In genomic region chr5:112965733-112966306, GRCh38 we compare ENCODE assay signal across 17 cellular contexts. TPM values are rescaled to one million over a fixed set of nuclear protein-coding genes. Genes with fewer than 3 reads are reported as not detected.
DNase-seq lines count a peak whose midpoint lies in the region; ATAC-seq and TF ChIP-seq lines count a peak whose summit lies in the region.
"Had no signal": no experiment of that assay in that cellular context is flagged by ENCODE, and none has a peak within 500 bp of the region (broad histone marks: within the 10 kb centered on the region; RNA-seq: fewer than 3 reads in every experiment).

No MANE protein-coding gene starts in this region.

- intact Hi-C loops in activated CD8-positive, alpha-beta T cell treated with anti-CD3 and anti-CD28 coated beads for 36 hours (cut with micrococcal nuclease): loop anchor here (10.0 kb wide), 1 partner anchor 81 kb away; no protein-coding TSS in a partner anchor

- no peak overlapping the region for H3K27ac ChIP-seq in coronary artery
- H3K27ac ChIP-seq: A549; BLaER1 treated with 17β-estradiol and CSF1 and Interleukin-3, amounts not matched to agents 10 nM and 100 nM had no signal

- POLR2A ChIA-PET in activated CD8-positive, alpha-beta T cell treated with anti-CD3 and anti-CD28 coated beads for 36 hours (lab: Charles Lee): interaction anchor here (0.8 kb wide), 1 partner anchor 13 kb away, joined by 3 read pairs; no protein-coding TSS in a partner anchor
- POLR2A ChIA-PET in activated CD8-positive, alpha-beta T cell treated with anti-CD3 and anti-CD28 coated beads, Interleukin-2, amount 10 ng/mL, durations not matched to agents 7 days and 5 days (lab: Charles Lee): interaction anchor here (1.8 kb wide), 1 partner anchor 11 kb away, joined by 6 read pairs; the partner anchor contains the start of gene DCP2

- H3K27ac Mint-ChIP-seq in activated CD8-positive, alpha-beta T cell treated with anti-CD3 and anti-CD28 coated beads for 36 hours: peak overlapping the region; percentile 45
- no peak overlapping the region for H3K27ac Mint-ChIP-seq in activated CD8-positive, alpha-beta T cell treated with anti-CD3 and anti-CD28 coated beads, Interleukin-2, amount 10 ng/mL, durations not matched to agents 7 days and 5 days
- peak overlapping the region; percentile 22 for H3K27ac Mint-ChIP-seq in activated naive CD8-positive, alpha-beta T cell
- no peak overlapping the region for H3K27ac Mint-ChIP-seq in activated naive CD8-positive, alpha-beta T cell treated with anti-CD3 and anti-CD28 coated beads for 36 hours
- H3K27ac Mint-ChIP-seq in T-helper 1 cell treated with Interleukin-12 subunit alpha and Interleukin-12 subunit beta and Interleukin-4 antibody, amounts not matched to agents 30 μg/mL and 1 μg/mL, for 36 hours: peak overlapping the region; percentile 22
- peak overlapping the region; percentile 54 for H3K27ac Mint-ChIP-seq in activated naive CD8-positive, alpha-beta T cell treated with anti-CD3 and anti-CD28 coated beads, Interleukin-2, amount 50 U/mL, for 24 hours

- H3K27me3 Mint-ChIP-seq in activated CD8-positive, alpha-beta T cell treated with anti-CD3 and anti-CD28 coated beads for 36 hours: no peaks in the 10 kb centered on the region
- H3K27me3 Mint-ChIP-seq in activated CD8-positive, alpha-beta T cell treated with anti-CD3 and anti-CD28 coated beads, Interleukin-2, amount 10 ng/mL, durations not matched to agents 7 days and 5 days (ENCODE audit: low read depth): no peaks in the 10 kb centered on the region
- no peaks in the 10 kb centered on the region for H3K27me3 Mint-ChIP-seq in activated naive CD8-positive, alpha-beta T cell
- H3K27me3 Mint-ChIP-seq in activated naive CD8-positive, alpha-beta T cell treated with anti-CD3 and anti-CD28 coated beads for 36 hours: no peaks in the 10 kb centered on the region
- no peaks in the 10 kb centered on the region for H3K27me3 Mint-ChIP-seq in T-helper 1 cell treated with Interleukin-12 subunit alpha and Interleukin-12 subunit beta and Interleukin-4 antibody, amounts not matched to agents 30 μg/mL and 1 μg/mL, for 36 hours (ENCODE audit: low read depth)
- H3K27me3 Mint-ChIP-seq in activated naive CD8-positive, alpha-beta T cell treated with anti-CD3 and anti-CD28 coated beads, Interleukin-2, amount 50 U/mL, for 24 hours: no peaks in the 10 kb centered on the region

- H3K9me3 Mint-ChIP-seq in activated CD8-positive, alpha-beta T cell treated with anti-CD3 and anti-CD28 coated beads for 36 hours: no peaks in the 10 kb centered on the region
- no peaks in the 10 kb centered on the region for H3K9me3 Mint-ChIP-seq in activated CD8-positive, alpha-beta T cell treated with anti-CD3 and anti-CD28 coated beads, Interleukin-2, amount 10 ng/mL, durations not matched to agents 7 days and 5 days (ENCODE audit: insufficient read depth)
- no peaks in the 10 kb centered on the region for H3K9me3 Mint-ChIP-seq in activated naive CD8-positive, alpha-beta T cell (ENCODE audit: low read depth)
- no peaks in the 10 kb centered on the region for H3K9me3 Mint-ChIP-seq in activated naive CD8-positive, alpha-beta T cell treated with anti-CD3 and anti-CD28 coated beads for 36 hours
- no peaks in the 10 kb centered on the region for H3K9me3 Mint-ChIP-seq in T-helper 1 cell treated with Interleukin-12 subunit alpha and Interleukin-12 subunit beta and Interleukin-4 antibody, amounts not matched to agents 30 μg/mL and 1 μg/mL, for 36 hours
- H3K9me3 Mint-ChIP-seq in activated naive CD8-positive, alpha-beta T cell treated with anti-CD3 and anti-CD28 coated beads, Interleukin-2, amount 50 U/mL, for 24 hours: no peaks in the 10 kb centered on the region

- CTCF ChIA-PET in activated CD8-positive, alpha-beta T cell treated with anti-CD3 and anti-CD28 coated beads for 36 hours (lab: Charles Lee): interaction anchor here (1.0 to 4.8 kb wide), 2 partner anchors 10 to 45 kb away, joined by 3 to 34 read pairs; partner anchors contain the start of gene DCP2
- CTCF ChIA-PET in activated CD8-positive, alpha-beta T cell treated with anti-CD3 and anti-CD28 coated beads, Interleukin-2, amount 10 ng/mL, durations not matched to agents 7 days and 5 days (lab: Charles Lee): interaction anchor here (1.0 to 8.1 kb wide), 5 partner anchors 9 to 364 kb away, joined by 3 to 47 read pairs (median 4); partner anchors contain the start of genes DCP2 and REEP5

- H3K4me3 ChIP-seq in coronary artery: no peak overlapping the region
- H3K4me3 ChIP-seq: A549; BLaER1 treated with 17β-estradiol and CSF1 and Interleukin-3, amounts not matched to agents 10 nM and 100 nM had no signal

- no peak for ATAC-seq in activated CD8-positive, alpha-beta T cell treated with anti-CD3 and anti-CD28 coated beads for 36 hours
- ATAC-seq in activated CD8-positive, alpha-beta T cell treated with anti-CD3 and anti-CD28 coated beads, Interleukin-2, amount 10 ng/mL, durations not matched to agents 7 days and 5 days: no peak
- ATAC-seq in activated naive CD8-positive, alpha-beta T cell treated with anti-CD3 and anti-CD28 coated beads, Interleukin-2, amount 50 U/mL, for 24 hours: peak; percentile 17
- ATAC-seq in GM18511 (IDR thresholded peaks at IDR 0.05; ENCODE audit: unreplicated experiment): no peak
- ATAC-seq: A549 had no signal

- no peak for TF ChIP-seq CTCF in activated CD8-positive, alpha-beta T cell treated with anti-CD3 and anti-CD28 coated beads for 36 hours (IDR thresholded peaks at IDR 0.05)
- TF ChIP-seq CTCF in coronary artery (IDR thresholded peaks at IDR 0.05): no peak

- no peak overlapping the region for H3K4me3 Mint-ChIP-seq in activated CD8-positive, alpha-beta T cell treated with anti-CD3 and anti-CD28 coated beads for 36 hours
- no peak overlapping the region for H3K4me3 Mint-ChIP-seq in activated CD8-positive, alpha-beta T cell treated with anti-CD3 and anti-CD28 coated beads, Interleukin-2, amount 10 ng/mL, durations not matched to agents 7 days and 5 days
- no peak overlapping the region for H3K4me3 Mint-ChIP-seq in activated naive CD8-positive, alpha-beta T cell
- no peak overlapping the region for H3K4me3 Mint-ChIP-seq in activated naive CD8-positive, alpha-beta T cell treated with anti-CD3 and anti-CD28 coated beads for 36 hours
- H3K4me3 Mint-ChIP-seq in T-helper 1 cell treated with Interleukin-12 subunit alpha and Interleukin-12 subunit beta and Interleukin-4 antibody, amounts not matched to agents 30 μg/mL and 1 μg/mL, for 36 hours: no peak overlapping the region
- H3K4me3 Mint-ChIP-seq in activated naive CD8-positive, alpha-beta T cell treated with anti-CD3 and anti-CD28 coated beads, Interleukin-2, amount 50 U/mL, for 24 hours: no peak overlapping the region

- no peak for DNase-seq in activated CD8-positive, alpha-beta T cell treated with anti-CD3 and anti-CD28 coated beads for 36 hours
- no peak for DNase-seq in activated CD8-positive, alpha-beta T cell treated with anti-CD3 and anti-CD28 coated beads, Interleukin-2, amount 10 ng/mL, durations not matched to agents 7 days and 5 days
- no peak for DNase-seq in activated naive CD8-positive, alpha-beta T cell treated with anti-CD3 and anti-CD28 coated beads for 36 hours
- DNase-seq in activated naive CD8-positive, alpha-beta T cell treated with anti-CD3 and anti-CD28 coated beads, Interleukin-2, amount 50 U/mL, for 24 hours: no peak
- no peak for DNase-seq in coronary artery (ENCODE audit: low spot score)
- DNase-seq: DMS79 treated with DMSO at 0.1 percent for 48 hours, HCEC 1CT, NCI-H1048, NCI-H1436 treated with DMSO at 0.1 percent for 48 hours, NCI-H2081, NCI-H510A treated with DMSO at 0.1 percent for 48 hours, NCI-H82 had no signal

- H3K4me1 Mint-ChIP-seq in activated CD8-positive, alpha-beta T cell treated with anti-CD3 and anti-CD28 coated beads for 36 hours (ENCODE audit: low read depth): peaks cover 27% of the 10 kb centered on the region
- peaks cover 24% of the 10 kb centered on the region for H3K4me1 Mint-ChIP-seq in activated CD8-positive, alpha-beta T cell treated with anti-CD3 and anti-CD28 coated beads, Interleukin-2, amount 10 ng/mL, durations not matched to agents 7 days and 5 days (ENCODE audit: low read depth)
- H3K4me1 Mint-ChIP-seq in activated naive CD8-positive, alpha-beta T cell (ENCODE audit: low read depth): peaks cover 15% of the 10 kb centered on the region
- peaks cover 20% of the 10 kb centered on the region for H3K4me1 Mint-ChIP-seq in activated naive CD8-positive, alpha-beta T cell treated with anti-CD3 and anti-CD28 coated beads for 36 hours
- H3K4me1 Mint-ChIP-seq in T-helper 1 cell treated with Interleukin-12 subunit alpha and Interleukin-12 subunit beta and Interleukin-4 antibody, amounts not matched to agents 30 μg/mL and 1 μg/mL, for 36 hours (ENCODE audit: low read depth): peaks cover 32% of the 10 kb centered on the region
- peaks cover 29% of the 10 kb centered on the region for H3K4me1 Mint-ChIP-seq in activated naive CD8-positive, alpha-beta T cell treated with anti-CD3 and anti-CD28 coated beads, Interleukin-2, amount 50 U/mL, for 24 hours

- no peaks in the 10 kb centered on the region for H3K36me3 Mint-ChIP-seq in activated CD8-positive, alpha-beta T cell treated with anti-CD3 and anti-CD28 coated beads for 36 hours (ENCODE audit: low read depth)
- H3K36me3 Mint-ChIP-seq in activated CD8-positive, alpha-beta T cell treated with anti-CD3 and anti-CD28 coated beads, Interleukin-2, amount 10 ng/mL, durations not matched to agents 7 days and 5 days (ENCODE audit: low read depth): no peaks in the 10 kb centered on the region
- H3K36me3 Mint-ChIP-seq in activated naive CD8-positive, alpha-beta T cell: no peaks in the 10 kb centered on the region
- no peaks in the 10 kb centered on the region for H3K36me3 Mint-ChIP-seq in activated naive CD8-positive, alpha-beta T cell treated with anti-CD3 and anti-CD28 coated beads for 36 hours
- H3K36me3 Mint-ChIP-seq in T-helper 1 cell treated with Interleukin-12 subunit alpha and Interleukin-12 subunit beta and Interleukin-4 antibody, amounts not matched to agents 30 μg/mL and 1 μg/mL, for 36 hours (ENCODE audit: low read depth): no peaks in the 10 kb centered on the region
- H3K36me3 Mint-ChIP-seq in activated naive CD8-positive, alpha-beta T cell treated with anti-CD3 and anti-CD28 coated beads, Interleukin-2, amount 50 U/mL, for 24 hours (ENCODE audit: low read depth): no peaks in the 10 kb centered on the region

RNA-seq across cellular contexts. Expression of gene DCP2, which starts 10.8 kb away (rescaled TPM):
- total RNA-seq in activated CD8-positive, alpha-beta T cell treated with anti-CD3 and anti-CD28 coated beads for 36 hours: 10 to 100 TPM; 88.9 to 91.0 TPM
- total RNA-seq in activated CD8-positive, alpha-beta T cell treated with anti-CD3 and anti-CD28 coated beads, Interleukin-2, amount 10 ng/mL, durations not matched to agents 7 days and 5 days: 100 to 1,000 TPM; 119 to 128 TPM
- 10 to 100 TPM; 78.0 to 78.7 TPM for total RNA-seq in activated naive CD8-positive, alpha-beta T cell treated with anti-CD3 and anti-CD28 coated beads for 36 hours

RNA-seq across cellular contexts. Expression of gene REEP5, which starts 43.8 kb away (rescaled TPM):
- total RNA-seq in activated CD8-positive, alpha-beta T cell treated with anti-CD3 and anti-CD28 coated beads for 36 hours: 10 to 100 TPM; 38.0 to 40.6 TPM
- 10 to 100 TPM; 77.6 to 85.0 TPM for total RNA-seq in activated CD8-positive, alpha-beta T cell treated with anti-CD3 and anti-CD28 coated beads, Interleukin-2, amount 10 ng/mL, durations not matched to agents 7 days and 5 days
- total RNA-seq in activated naive CD8-positive, alpha-beta T cell treated with anti-CD3 and anti-CD28 coated beads for 36 hours: 10 to 100 TPM; 40.0 to 45.3 TPM

Comparison
In these comparisons a context has a peak if more than half of its experiments do, and no peak if none do; other contexts are left out.
1. H3K27ac Mint-ChIP-seq: peak in activated CD8-positive, alpha-beta T cell treated with anti-CD3 and anti-CD28 coated beads for 36 hours (single experiment), activated naive CD8-positive, alpha-beta T cell (single experiment), T-helper 1 cell treated with Interleukin-12 subunit alpha and Interleukin-12 subunit beta and Interleukin-4 antibody, amounts not matched to agents 30 μg/mL and 1 μg/mL, for 36 hours (single experiment) and activated naive CD8-positive, alpha-beta T cell treated with anti-CD3 and anti-CD28 coated beads, Interleukin-2, amount 50 U/mL, for 24 hours (single experiment); none in activated CD8-positive, alpha-beta T cell treated with anti-CD3 and anti-CD28 coated beads, Interleukin-2, amount 10 ng/mL, durations not matched to agents 7 days and 5 days (single experiment) and activated naive CD8-positive, alpha-beta T cell treated with anti-CD3 and anti-CD28 coated beads for 36 hours (single experiment).